ENCODE assay signal across 8 cellular contexts in genomic region chr5:59767753-59768159, GRCh38.
DNase-seq lines count a peak whose midpoint lies in the region; ATAC-seq, FAIRE-seq and TF ChIP-seq lines count a peak whose summit lies in the region.

No MANE protein-coding gene starts in this region.

- no peak overlapping the region for H4K91ac ChIP-seq in H1 (replicated peaks; ENCODE audit: insufficient read length, low read length)

- H3K4me3 ChIP-seq in H1 (ENCODE audit: extremely low read depth in 1 of 4, insufficient read depth in 2 of 4, low read depth in 3 of 4, low read length in 4 of 4) (peak overlapping the region; percentile 30 to 62 (median 50); a peak in 6 of 8 replicates), muscle layer of duodenum (ENCODE audit: low read depth in 1 of 2, low read length in 2 of 2) (peak overlapping the region; percentile 80 to 96)

- TF ChIP-seq EP300 in H1 (IDR thresholded peaks at IDR 0.05; ENCODE audit: borderline replicate concordance in 1 of 2, low read depth in 2 of 2, low read length in 2 of 2), result no peak

- H2BK15ac ChIP-seq in H1 (ENCODE audit: low read length), result no peak overlapping the region

- no peak overlapping the region for H4K8ac ChIP-seq in H1 (ENCODE audit: extremely low read depth, insufficient read depth, low read length)

- no peak overlapping the region for H3K14ac ChIP-seq in H1 (ENCODE audit: insufficient read length)

- H3K4ac ChIP-seq in H1 (replicated peaks; ENCODE audit: insufficient read length, low read depth, low read length), result no peak overlapping the region

- ATAC-seq in HG02852 (IDR thresholded peaks at IDR 0.05; ENCODE audit: unreplicated experiment) (no peak), GM21528 (IDR thresholded peaks at IDR 0.05; ENCODE audit: low FRiP score, unreplicated experiment) (no peak), GM21423 (IDR thresholded peaks at IDR 0.05; ENCODE audit: unreplicated experiment) (no peak)

- H2BK5ac ChIP-seq in H1 (ENCODE audit: low read depth, low read length), result no peak overlapping the region

- H3K18ac ChIP-seq in H1 (ENCODE audit: extremely low read depth, low read length), result no peak overlapping the region

- H2AK5ac ChIP-seq in H1 (ENCODE audit: low read depth, low read length), result no peak overlapping the region

- H4K5ac ChIP-seq in H1 (ENCODE audit: insufficient read length, low read depth, low read length), result no peak overlapping the region

- 64% methylated on average over 4 of the region's 4 CpGs; no CpG with 5 or more reads in 1 of the 2 experiments for WGBS in H1 (ENCODE audit: extremely low coverage in 1 of 2, insufficient coverage in 1 of 2, insufficient read length in 1 of 2, insufficient replicate concordance in 2 of 2, low coverage in 1 of 2, low lambda C conversion rate in 2 of 2, missing lambda C conversion rate in 1 of 2), 2 experiments

- H2BK20ac ChIP-seq in H1 (ENCODE audit: low read length), result no peak overlapping the region

- no peaks in the 10 kb centered on the region for H4K20me1 ChIP-seq in H1 (replicated peaks in 1 of 2; ENCODE audit: control insufficient read depth in 1 of 2, insufficient read depth in 2 of 2, low read length in 2 of 2)

- no peaks in the 10 kb centered on the region for H3K9me3 ChIP-seq in H1 (ENCODE audit: insufficient read depth in 2 of 2, low read depth in 1 of 2, low read length in 1 of 2)
- H3K9me3 ChIP-seq in muscle layer of duodenum (ENCODE audit: control insufficient read depth in 1 of 2, low read length in 2 of 2), result no peaks in the 10 kb centered on the region

- H3K27ac ChIP-seq in 22Rv1, result peak overlapping the region; percentile 74
- no peak overlapping the region for H3K27ac ChIP-seq in H1 (ENCODE audit: low read depth, low read length)
- H3K27ac ChIP-seq in muscle layer of duodenum (ENCODE audit: low read length), result peak overlapping the region; percentile 83

- peak; percentile 71 for DNase-seq in HT-29 (ENCODE audit: low spot score)
- DNase-seq in H1 (ENCODE audit: low read depth in 1 of 2, low spot score in 2 of 2), result no peak
- no peak for DNase-seq in NCI-H1092 (lab: John Stamatoyannopoulos, UW)

- no peak overlapping the region for H3K56ac ChIP-seq in H1 (replicated peaks; ENCODE audit: insufficient read length, low read depth, low read length)

- peak overlapping the region; percentile 100 for H2AFZ ChIP-seq in H1 (ENCODE audit: low read length)

- no peak overlapping the region for H3K9ac ChIP-seq in H1 (replicated peaks in 1 of 4; ENCODE audit: extremely low read depth in 1 of 4, low read depth in 3 of 4, low read length in 3 of 4)

- no peaks in the 10 kb centered on the region for H3K79me1 ChIP-seq in H1 (ENCODE audit: low read depth, low read length)

- H3K36me3 ChIP-seq in H1 (ENCODE audit: control insufficient read depth in 2 of 4, insufficient read depth in 4 of 4, low read length in 3 of 4), result no peaks in the 10 kb centered on the region
- H3K36me3 ChIP-seq in muscle layer of duodenum (ENCODE audit: control insufficient read depth in 1 of 2, insufficient read depth in 2 of 2, low read length in 2 of 2), result no peaks in the 10 kb centered on the region

- no peak for FAIRE-seq in H1 (lab: Jason Lieb, UNC)

- H3K23me2 ChIP-seq in H1 (ENCODE audit: low read depth, low read length), result peaks cover 8% of the 10 kb centered on the region

- H2BK120ac ChIP-seq in H1 (replicated peaks; ENCODE audit: low read depth, low read length), result no peak overlapping the region

- H3K4me1 ChIP-seq in H1 (replicated peaks in 1 of 4; ENCODE audit: control insufficient read depth in 3 of 4, insufficient read depth in 4 of 4, low read length in 3 of 4) (peaks cover 0 to 4% (median 0%) of the 10 kb centered on the region in 4 experiments; a peak in 2 of 7 replicates), muscle layer of duodenum (ENCODE audit: control insufficient read depth in 1 of 2, insufficient read depth in 2 of 2, low read length in 2 of 2) (peaks cover 9 to 10% of the 10 kb centered on the region in 2 donors)

- peak overlapping the region; percentile 91 to 99 for H3K4me2 ChIP-seq in H1 (ENCODE audit: insufficient read depth in 1 of 2, low read depth in 2 of 2, low read length in 2 of 2)

- TF ChIP-seq POLR2A in H1 (IDR thresholded peaks at IDR 0.05; ENCODE audit: control extremely low read depth in 1 of 2, low read depth in 2 of 2, low read length in 2 of 2), result no peak

- H3K23ac ChIP-seq in H1 (ENCODE audit: insufficient read length), result no peak overlapping the region

- TF ChIP-seq CTCF in 22Rv1 (IDR thresholded peaks at IDR 0.05), result no peak
- TF ChIP-seq CTCF in H1 (IDR thresholded peaks at IDR 0.05; ENCODE audit: control extremely low read depth in 1 of 3, insufficient read depth in 1 of 3, low read depth in 1 of 3, low read length in 3 of 3), result no peak

- H3K27me3 ChIP-seq in H1 (replicated peaks in 1 of 4; ENCODE audit: control insufficient read depth in 3 of 4, extremely low read depth in 1 of 4, insufficient read depth in 3 of 4, low read length in 3 of 4) (peaks cover 4 to 16% (median 13%) of the 10 kb centered on the region in 4 experiments; a peak in 6 of 7 replicates), muscle layer of duodenum (ENCODE audit: low read depth, low read length) (no peaks in the 10 kb centered on the region)

- POLR2A ChIA-PET in H1 (lab: Charles Lee; ENCODE audit: partially characterized antibody), result interaction anchor here (1.1 kb wide), 1 partner anchor 20 kb away, joined by 3 read pairs; no protein-coding TSS in a partner anchor

- no peak overlapping the region for H2BK12ac ChIP-seq in H1 (ENCODE audit: low read depth, low read length)

- no peaks in the 10 kb centered on the region for H3K79me2 ChIP-seq in H1 (ENCODE audit: control insufficient read depth in 1 of 2, insufficient read depth in 2 of 2, low read length in 2 of 2)

- no peak for TF ChIP-seq RAD21 in H1 (IDR thresholded peaks at IDR 0.05 in 1 of 2, conservative IDR thresholded peaks at IDR 0.05 in 1 of 2; ENCODE audit: low read depth in 2 of 2, low read length in 2 of 2)

- CTCF ChIA-PET in H1 (lab: Charles Lee; ENCODE audit: partially characterized antibody), result interaction anchor here (0.6 kb wide), 1 partner anchor 502 kb away, joined by 3 read pairs; no protein-coding TSS in a partner anchor

TF ChIP-seq in H1, 55 proteins besides CTCF, POLR2A, EP300 and RAD21 (continues in another document):
- TF ChIP-seq GTF2F1 (IDR thresholded peaks at IDR 0.05; ENCODE audit: borderline replicate concordance, low read depth, low read length) (no peak), BACH1 (IDR thresholded peaks at IDR 0.05; ENCODE audit: low read length) (no peak)
